28 cellular contexts compared by ENCODE assay signal in the genomic region with DNA sequence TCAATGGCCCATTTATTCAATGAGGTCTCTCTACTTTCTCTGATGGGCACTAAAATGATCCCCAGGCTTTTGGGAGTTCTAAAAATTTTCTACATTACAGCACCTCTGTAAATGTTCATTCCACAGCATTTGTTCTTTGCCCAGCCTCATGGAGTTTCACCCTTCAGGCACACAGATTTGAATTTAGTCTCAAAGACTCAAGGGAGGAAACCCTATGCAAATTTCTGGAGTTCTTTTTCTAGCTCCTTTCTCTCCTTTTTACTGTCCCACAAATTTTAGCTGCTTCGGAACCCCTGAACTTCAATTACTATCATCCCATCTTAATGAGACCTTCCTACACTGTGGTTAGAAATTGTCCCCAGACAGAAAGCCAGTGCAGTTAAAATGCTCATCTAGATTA.
"Had no signal": no experiment of that assay in that cellular context is flagged by ENCODE, and none has a peak within 500 bp of the region (broad histone marks: within the 10 kb centered on the region; RNA-seq: fewer than 3 reads in every experiment).

No MANE protein-coding gene starts in this region.

- H3K4me3 ChIP-seq: left lung, lower lobe of right lung, pancreas, prostate gland, skin epidermis, stomach, testis, thyroid gland, transverse colon, upper lobe of left lung, vagina had no signal

- H3K4me1 ChIP-seq: left lung, lower lobe of right lung, pancreas, prostate gland, stomach, testis, thyroid gland, transverse colon, upper lobe of left lung, vagina had no signal

- ATAC-seq: left colon; left lung; lower lobe of right lung; naive thymus-derived CD8-positive, alpha-beta T cell; pancreas; right cardiac atrium; sciatic nerve; stimulated activated naive B cell treated with anti-CD40 and anti-IgM and Interleukin-4, amounts not matched to agents 10 μg/mL and 1 μg/mL and 100 μg/mL, for 72 hours; stimulated activated naive CD8-positive, alpha-beta T cell treated with anti-CD3 and anti-CD28 coated beads, Interleukin-15, Interleukin-2, amounts not matched to agents 100 U/mL and 50 U/mL, for 24 hours had no signal

- H3K27me3 ChIP-seq: left lung, pancreas, stomach, testis, thyroid gland, transverse colon, upper lobe of left lung, vagina had no signal

- DNase-seq: hypothalamus; immature natural killer cell; kidney; left colon; left lung; lower lobe of right lung; mammary epithelial cell; mesenchymal stem cell; naive thymus-derived CD8-positive, alpha-beta T cell; pancreas; posterior cingulate gyrus; retina; right cardiac atrium; stimulated activated CD4-positive, alpha-beta T cell treated with anti-CD3 and anti-CD28 coated beads, Interleukin-12 subunit alpha, Interleukin-12 subunit beta, amount 100 ng/mL, for 4 hours; stimulated activated CD4-positive, alpha-beta T cell treated with anti-CD3 and anti-CD28 coated beads, Interleukin-15, amount 100 ng/mL, for 24 hours; stimulated activated CD4-positive, alpha-beta T cell treated with anti-CD3 and anti-CD28 coated beads, Interleukin-2, amount 100 ng/mL, for 24 hours; stimulated activated CD4-positive, alpha-beta T cell treated with anti-CD3 and anti-CD28 coated beads, Interleukin-4, amount 100 ng/mL, for 1 hour; stimulated activated naive B cell treated with anti-CD40 and anti-IgM and Interleukin-4, amounts not matched to agents 10 μg/mL and 1 μg/mL and 100 μg/mL, for 72 hours; stimulated activated naive CD8-positive, alpha-beta T cell treated with anti-CD3 and anti-CD28 coated beads, Interleukin-15, Interleukin-2, amounts not matched to agents 100 U/mL and 50 U/mL, for 24 hours; stomach; testis; thyroid gland; transverse colon; upper lobe of left lung had no signal

- H3K36me3 ChIP-seq: left lung, lower lobe of right lung, pancreas, prostate gland, stomach, thyroid gland, transverse colon, upper lobe of left lung, vagina had no signal

- H3K9me3 ChIP-seq: left lung, lower lobe of right lung, pancreas, prostate gland, stomach, testis, thyroid gland, transverse colon, upper lobe of left lung, vagina had no signal

- H3K27ac ChIP-seq: left lung, lower lobe of right lung, pancreas, prostate gland, skin epidermis, stomach, testis, thyroid gland, transverse colon, upper lobe of left lung, vagina had no signal
